Comparison of ENCODE assay signal across 8 cellular contexts in the genomic region with DNA sequence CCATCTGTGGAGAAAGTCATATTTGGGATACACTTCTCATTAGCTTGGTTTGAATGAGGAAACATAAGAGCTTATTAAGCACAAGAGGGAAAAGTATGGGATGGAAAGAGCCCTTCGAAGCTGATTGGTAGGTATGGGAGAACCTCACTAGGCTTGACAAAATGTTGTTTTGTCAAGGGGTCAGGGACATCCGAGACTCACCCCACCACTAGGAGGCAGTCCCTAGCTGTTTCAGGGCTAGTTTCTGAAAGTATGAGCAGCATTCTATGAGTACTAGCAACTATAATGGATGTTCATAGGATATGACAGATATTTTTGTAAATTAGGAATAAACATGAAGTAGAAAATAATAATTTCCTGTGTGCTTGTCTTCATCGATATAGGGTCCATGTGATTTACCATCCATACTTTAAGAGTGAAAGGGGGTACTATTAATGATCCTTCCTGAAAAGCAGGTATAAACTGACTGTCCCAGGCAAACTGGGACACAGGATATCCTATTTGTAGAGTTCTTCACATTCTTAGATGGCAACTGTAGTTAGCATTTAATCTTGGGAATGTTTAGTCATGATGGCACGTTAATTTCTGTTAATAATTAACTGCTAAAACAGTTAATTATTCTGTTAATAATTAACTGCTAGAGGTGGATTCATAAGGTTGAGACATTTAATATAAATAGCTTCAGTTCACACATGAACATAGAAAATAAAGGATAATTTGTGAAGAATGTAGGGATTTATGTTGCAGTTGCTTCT. TPM values are rescaled to one million over a fixed set of nuclear protein-coding genes. Genes with fewer than 3 reads are reported as not detected.
DNase-seq lines count a peak whose midpoint lies in the region; ATAC-seq and TF ChIP-seq lines count a peak whose summit lies in the region.

No MANE protein-coding gene starts in this region.

- H3K27ac Mint-ChIP-seq in activated CD4-positive, alpha-beta T cell treated with anti-CD3 and anti-CD28 coated beads for 36 hours = no peak overlapping the region

- H3K27me3 ChIP-seq in KMS-11 (ENCODE audit: insufficient read depth, low read depth) = no peaks in the 10 kb centered on the region
- no peaks in the 10 kb centered on the region for H3K27me3 ChIP-seq in brain microvascular endothelial cell (replicated peaks)
- peaks cover 0 to 28% of the 10 kb centered on the region in 2 donors for H3K27me3 ChIP-seq in left lung

- H3K27ac ChIP-seq in KMS-11 (no peak overlapping the region), brain microvascular endothelial cell (no peak overlapping the region), left lung (no peak overlapping the region)

- intact Hi-C loops in activated CD4-positive, alpha-beta T cell treated with anti-CD3 and anti-CD28 coated beads for 36 hours (cut with DNase I, micrococcal nuclease) = no loop called here
- intact Hi-C loops in left lung (cut with DNase I) = no loop called here

- TF ChIP-seq CTCF in KMS-11 (conservative IDR thresholded peaks at IDR 0.05; ENCODE audit: low read depth, low read length) (peak; percentile 60), brain microvascular endothelial cell (IDR thresholded peaks at IDR 0.05; ENCODE audit: low read depth, low read length, missing control alignments) (peak; percentile 61), retinal pigment epithelial cell (conservative IDR thresholded peaks at IDR 0.05; ENCODE audit: low read depth, low read length) (peak; percentile 58), left lung (IDR thresholded peaks at IDR 0.05) (no peak)

- H3K4me3 Mint-ChIP-seq in activated CD4-positive, alpha-beta T cell treated with anti-CD3 and anti-CD28 coated beads for 36 hours = no peak overlapping the region

- no peak overlapping the region for H3K4me2 ChIP-seq in KMS-11

- H2AFZ ChIP-seq in KMS-11 (ENCODE audit: low read depth) = no peak overlapping the region

- no peaks in the 10 kb centered on the region for H3K4me1 ChIP-seq in KMS-11 (ENCODE audit: low read depth, poor library complexity, severe bottlenecking)
- H3K4me1 ChIP-seq in left lung = no peaks in the 10 kb centered on the region

- no peaks in the 10 kb centered on the region for H3K79me2 ChIP-seq in KMS-11 (ENCODE audit: insufficient read depth, low read depth)

- H3K4me3 ChIP-seq in KMS-11 (IDR thresholded peaks at IDR 0.05; ENCODE audit: insufficient read depth, low read depth, low read length) (no peak overlapping the region), brain microvascular endothelial cell (ENCODE audit: low read depth, low read length) (no peak overlapping the region), retinal pigment epithelial cell (ENCODE audit: low read length) (no peak overlapping the region), left lung (no peak overlapping the region)

- H3K27me3 Mint-ChIP-seq in activated CD4-positive, alpha-beta T cell treated with anti-CD3 and anti-CD28 coated beads for 36 hours = peaks cover 27% of the 10 kb centered on the region

- no peaks in the 10 kb centered on the region for H3K9me3 Mint-ChIP-seq in activated CD4-positive, alpha-beta T cell treated with anti-CD3 and anti-CD28 coated beads for 36 hours (ENCODE audit: low read depth)

- no peaks in the 10 kb centered on the region for H3K36me3 Mint-ChIP-seq in activated CD4-positive, alpha-beta T cell treated with anti-CD3 and anti-CD28 coated beads for 36 hours (ENCODE audit: low read depth)

- POLR2A ChIA-PET in activated CD4-positive, alpha-beta T cell treated with anti-CD3 and anti-CD28 coated beads for 36 hours (lab: Charles Lee) = interaction anchor here (0.7 kb wide), 1 partner anchor 580 kb away, joined by 3 read pairs; no protein-coding TSS in a partner anchor

- H3K36me3 ChIP-seq in KMS-11 (ENCODE audit: insufficient read depth) (no peaks in the 10 kb centered on the region), brain microvascular endothelial cell (replicated peaks) (no peaks in the 10 kb centered on the region), left lung (no peaks in the 10 kb centered on the region)

- H4K20me1 ChIP-seq in KMS-11 (ENCODE audit: insufficient read depth) = no peaks in the 10 kb centered on the region

- H3K4me1 Mint-ChIP-seq in activated CD4-positive, alpha-beta T cell treated with anti-CD3 and anti-CD28 coated beads for 36 hours = no peaks in the 10 kb centered on the region

- DNase-seq in activated CD4-positive, alpha-beta T cell treated with anti-CD3 and anti-CD28 coated beads for 36 hours = peak; percentile 35
- no peak for DNase-seq in activated CD4-positive, alpha-beta T cell treated with anti-CD3 and anti-CD28 coated beads for 1 hour
- DNase-seq in brain microvascular endothelial cell (no peak), retinal pigment epithelial cell (ENCODE audit: low read depth) (no peak), HuH-7 (ENCODE audit: low spot score) (no peak), left lung (no peak)

- in situ Hi-C loops in brain microvascular endothelial cell (cut with HindIII; ENCODE audit: low pct_ligation_motif_present, low sequenced_read_pairs) = no loop called here

- no peak overlapping the region for H3K9ac ChIP-seq in KMS-11

- no peaks in the 10 kb centered on the region for H3K9me3 ChIP-seq in left lung

- ATAC-seq in activated CD4-positive, alpha-beta T cell treated with anti-CD3 and anti-CD28 coated beads for 36 hours = no peak
- ATAC-seq in left lung (no peak), HG02642 (IDR thresholded peaks at IDR 0.05; ENCODE audit: poor library complexity, unreplicated experiment) (no peak)

- CTCF ChIA-PET in activated CD4-positive, alpha-beta T cell treated with anti-CD3 and anti-CD28 coated beads for 36 hours (lab: Charles Lee) = interaction anchor here (0.7 to 1.2 kb wide), 3 partner anchors 8 to 464 kb away, joined by 3 read pairs; no protein-coding TSS in a partner anchor

RNA-seq across cellular contexts. Expression of a gene that starts 28.4 kb away (rescaled TPM):
- not detected for total RNA-seq in activated CD4-positive, alpha-beta T cell treated with anti-CD3 and anti-CD28 coated beads for 36 hours
- total RNA-seq in left lung = under 1 TPM; 0.12 to 0.55 TPM

Comparison
In these comparisons a context has a peak if more than half of its experiments do, and no peak if none do; other contexts are left out.
1. CTCF ChIP-seq: peak in KMS-11 (single experiment), brain microvascular endothelial cell (single experiment) and retinal pigment epithelial cell (single experiment); none in left lung (0 of 2).